Comparison of ENCODE assay signal across 9 cellular contexts in the genomic region with DNA sequence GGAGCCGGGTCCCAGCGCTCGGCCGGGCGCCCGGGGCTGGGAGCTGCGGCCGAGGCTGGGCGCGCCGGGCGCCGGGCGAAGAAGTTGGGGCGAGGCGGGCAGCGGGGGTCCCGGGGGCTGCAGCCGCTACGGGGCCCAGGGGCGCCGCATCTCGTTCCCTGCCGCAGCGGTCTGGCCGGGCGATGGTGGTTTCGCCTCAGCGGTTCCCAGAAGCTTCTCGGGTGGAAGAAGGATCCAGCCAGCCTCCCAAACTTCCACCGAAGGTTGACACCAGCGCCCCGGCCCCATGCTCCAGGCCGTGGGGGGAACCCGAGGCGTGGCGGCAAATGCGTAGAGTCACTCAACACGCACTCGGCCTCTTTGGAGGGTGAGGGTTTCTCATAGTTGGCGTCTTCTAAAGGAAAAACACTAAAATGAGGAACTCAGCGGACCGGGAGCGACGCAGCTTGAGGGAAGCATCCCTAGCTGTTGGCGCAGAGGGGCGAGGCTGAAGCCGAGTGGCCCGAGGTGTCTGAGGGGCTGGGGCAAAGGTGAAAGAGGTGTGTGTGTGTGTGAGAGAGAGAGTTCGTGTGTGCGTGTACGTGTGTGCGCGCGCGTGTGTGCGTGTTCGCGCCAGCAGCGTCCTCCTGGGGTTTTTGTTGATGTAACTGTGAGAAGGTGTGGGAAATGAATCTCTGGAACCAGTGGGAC. TPM values are rescaled to one million over a fixed set of nuclear protein-coding genes. Genes with fewer than 3 reads are reported as not detected.
DNase-seq lines count a peak whose midpoint lies in the region; ATAC-seq and TF ChIP-seq lines count a peak whose summit lies in the region.
"Had no signal": no experiment of that assay in that cellular context is flagged by ENCODE, and none has a peak within 500 bp of the region (broad histone marks: within the 10 kb centered on the region; RNA-seq: fewer than 3 reads in every experiment).

No MANE protein-coding gene starts in this region.

- POLR2A ChIA-PET in activated B cell treated with CpG ODN at 0.5 μM for 24 hours (lab: Charles Lee): no interaction called here

- H3K4me1 ChIP-seq in BLaER1 treated with 17β-estradiol and CSF1 and Interleukin-3, amounts not matched to agents 10 nM and 100 nM: peaks cover 0 to 8% (median 0%) of the 10 kb centered on the region in 10 experiments; a peak in 3 of 20 replicates
- peaks cover 6% of the 10 kb centered on the region for H3K4me1 ChIP-seq in HAP-1
- H3K4me1 ChIP-seq in prostate gland (replicated peaks): no peaks in the 10 kb centered on the region

- no peak for TF ChIP-seq POLR2A in prostate gland (IDR thresholded peaks at IDR 0.05)

- H4K20me1 ChIP-seq in BLaER1 treated with 17β-estradiol and CSF1 and Interleukin-3, amounts not matched to agents 10 nM and 100 nM: no peaks in the 10 kb centered on the region

- peaks cover 34 to 55% (median 48%) of the 10 kb centered on the region in 11 experiments for H3K27me3 ChIP-seq in BLaER1 treated with 17β-estradiol and CSF1 and Interleukin-3, amounts not matched to agents 10 nM and 100 nM
- H3K27me3 ChIP-seq in HAP-1 (ENCODE audit: low read depth) (no peaks in the 10 kb centered on the region), prostate gland (replicated peaks; ENCODE audit: insufficient read depth) (no peaks in the 10 kb centered on the region)

- under 1% methylated on average over 58 of the region's 60 CpGs for WGBS in prostate gland

- in situ Hi-C loops in HAP-1 (cut with MboI; ENCODE audit: low sequenced_read_pairs): no loop called here

- H3K4me3 Mint-ChIP-seq in activated B cell treated with CpG ODN at 0.5 μM for 24 hours: peak overlapping the region; percentile 80
- peak overlapping the region; percentile 92 for H3K4me3 Mint-ChIP-seq in glutamatergic neuron (ENCODE audit: unreplicated experiment)

- DNase-seq in HAP-1 (ENCODE audit: low spot score in 2 of 2): peak in 1 of 2 experiments; percentile 40
- no peak for DNase-seq in activated B cell treated with CpG ODN at 0.5 μM for 24 hours
- DNase-seq in glutamatergic neuron: peak; percentile 56
- DNase-seq in prostate gland (ENCODE audit: low spot score): no peak

- H3K9ac ChIP-seq in BLaER1 treated with 17β-estradiol and CSF1 and Interleukin-3, amounts not matched to agents 10 nM and 100 nM: no peak overlapping the region

- H3K9me3 Mint-ChIP-seq in activated B cell treated with CpG ODN at 0.5 μM for 24 hours (no peaks in the 10 kb centered on the region), glutamatergic neuron (ENCODE audit: unreplicated experiment) (peaks cover 10% of the 10 kb centered on the region)

- H3K4me2 ChIP-seq in BLaER1 treated with 17β-estradiol and CSF1 and Interleukin-3, amounts not matched to agents 10 nM and 100 nM: peak overlapping the region in 10 of 11 experiments; percentile 12 to 78 (median 54); a peak in 17 of 22 replicates

- intact Hi-C loops in activated B cell treated with CpG ODN at 0.5 μM for 24 hours (cut with micrococcal nuclease): no loop called here
- intact Hi-C loops in prostate gland (cut with DNase I): loop anchor here (5.0 kb wide), 3 partner anchors 35 to 65 kb away; no protein-coding TSS in a partner anchor

- H3K27ac ChIP-seq in BLaER1 treated with 17β-estradiol and CSF1 and Interleukin-3, amounts not matched to agents 10 nM and 100 nM: no peak overlapping the region
- H3K27ac ChIP-seq in prostate gland: peak overlapping the region; percentile 89 to 94

- peak; percentile 34 for ATAC-seq in activated B cell treated with CpG ODN at 0.5 μM for 24 hours (ENCODE audit: low read depth)
- no peak for ATAC-seq in GM18870 (IDR thresholded peaks at IDR 0.05; ENCODE audit: unreplicated experiment)
- ATAC-seq in GM19467 (IDR thresholded peaks at IDR 0.05; ENCODE audit: unreplicated experiment): no peak
- no peak for ATAC-seq in HG02870 (IDR thresholded peaks at IDR 0.05; ENCODE audit: unreplicated experiment)
- ATAC-seq: K562 had no signal

- peaks cover 64% of the 10 kb centered on the region for H3K27me3 Mint-ChIP-seq in activated B cell treated with CpG ODN at 0.5 μM for 24 hours
- peaks cover 15% of the 10 kb centered on the region for H3K27me3 Mint-ChIP-seq in glutamatergic neuron (ENCODE audit: unreplicated experiment)

- peak overlapping the region; percentile 11 to 64 (median 42); a peak in 16 of 20 replicates for H3K4me3 ChIP-seq in BLaER1 treated with 17β-estradiol and CSF1 and Interleukin-3, amounts not matched to agents 10 nM and 100 nM
- H3K4me3 ChIP-seq in HAP-1 (peak overlapping the region; percentile 56), prostate gland (peak overlapping the region; percentile 85 to 89)
- H3K4me3 ChIP-seq: K562 had no signal

- H3K36me3 ChIP-seq in BLaER1 treated with 17β-estradiol and CSF1 and Interleukin-3, amounts not matched to agents 10 nM and 100 nM: no peaks in the 10 kb centered on the region
- H3K36me3 ChIP-seq in HAP-1 (replicated peaks): no peaks in the 10 kb centered on the region
- H3K36me3 ChIP-seq in prostate gland: no peaks in the 10 kb centered on the region

- no peaks in the 10 kb centered on the region for H3K36me3 Mint-ChIP-seq in activated B cell treated with CpG ODN at 0.5 μM for 24 hours (ENCODE audit: low read depth)
- H3K36me3 Mint-ChIP-seq in glutamatergic neuron (ENCODE audit: unreplicated experiment): no peaks in the 10 kb centered on the region

- H3K4me1 Mint-ChIP-seq in activated B cell treated with CpG ODN at 0.5 μM for 24 hours (peaks cover 17% of the 10 kb centered on the region), glutamatergic neuron (ENCODE audit: low read depth, unreplicated experiment) (peaks cover 32% of the 10 kb centered on the region)

- H3K27ac Mint-ChIP-seq in activated B cell treated with CpG ODN at 0.5 μM for 24 hours (no peak overlapping the region), glutamatergic neuron (ENCODE audit: unreplicated experiment) (peak overlapping the region; percentile 65)

- TF ChIP-seq CTCF in activated B cell treated with CpG ODN at 0.5 μM for 24 hours (IDR thresholded peaks at IDR 0.05) (no peak), glutamatergic neuron (IDR thresholded peaks at IDR 0.05; ENCODE audit: partially characterized antibody, unreplicated experiment) (no peak), prostate gland (IDR thresholded peaks at IDR 0.05) (no peak)

- peaks cover 17 to 27% (median 23%) of the 10 kb centered on the region in 11 experiments for H3K9me3 ChIP-seq in BLaER1 treated with 17β-estradiol and CSF1 and Interleukin-3, amounts not matched to agents 10 nM and 100 nM (replicated peaks in 1 of 11)
- H3K9me3 ChIP-seq in HAP-1: no peaks in the 10 kb centered on the region
- no peaks in the 10 kb centered on the region for H3K9me3 ChIP-seq in prostate gland

- CTCF ChIA-PET in activated B cell treated with CpG ODN at 0.5 μM for 24 hours (lab: Charles Lee): no interaction called here

RNA-seq across cellular contexts. Expression of a gene that starts 0.9 kb away (rescaled TPM):
- total RNA-seq in activated B cell treated with CpG ODN at 0.5 μM for 24 hours: 0.33 and 0.91 TPM in 2 replicates
- total RNA-seq in glutamatergic neuron (ENCODE audit: unreplicated experiment): 32.9 TPM
- total RNA-seq in prostate gland: 10 to 100 TPM; 41.4 to 42.3 TPM
- total RNA-seq: K562 had no signal

Comparison
In these comparisons a context has a peak if more than half of its experiments do, and no peak if none do; other contexts are left out.
1. H3K27ac ChIP-seq: peak in prostate gland (2 of 2); none in BLaER1 treated with 17β-estradiol and CSF1 and Interleukin-3, amounts not matched to agents 10 nM and 100 nM (0 of 11).
2. RNA of a gene that starts 0.9 kb away (total RNA-seq): 41.4 to 42.3 TPM in prostate gland and 32.9 TPM in glutamatergic neuron (single experiment); 0.33 to 0.91 TPM in activated B cell treated with CpG ODN at 0.5 μM for 24 hours; every median in the first group is over 10 times any median in the second.
3. Peak in every context shown above with its lines, with median percentiles within 50 percentile points of each other: H3K4me3 ChIP-seq.